In genomic region chr7:106660862-106661720, GRCh38 we compare ENCODE assay signal across 8 cellular contexts. TPM values are rescaled to one million over a fixed set of nuclear protein-coding genes. Genes with fewer than 3 reads are reported as not detected.
DNase-seq lines count a peak whose midpoint lies in the region; ATAC-seq and TF ChIP-seq lines count a peak whose summit lies in the region.

Gene CCDC71L (minus strand): TSS chr7:106661158. CDS start chr7:106660896, 262 bp downstream.

- peak; percentile 96 for DNase-seq in AG20443 (ENCODE audit: low spot score)
- DNase-seq in NCI-H524 (lab: John Stamatoyannopoulos, UW): peak; percentile 89
- DNase-seq in activated CD4-positive, alpha-beta T cell treated with anti-CD3 and anti-CD28 coated beads for 4 hours: peak; percentile 94
- DNase-seq in colonic mucosa: peak; percentile 96
- peak; percentile 97 for DNase-seq in left kidney (ENCODE audit: low read depth, low spot score)
- DNase-seq in stimulated activated CD4-positive, alpha-beta T cell treated with anti-CD3 and anti-CD28 coated beads, Interleukin-2, amount 100 ng/mL, for 24 hours: peak; percentile 93

- no peaks in the 10 kb centered on the region for H3K36me3 ChIP-seq in colonic mucosa

- H3K27me3 ChIP-seq in colonic mucosa: no peaks in the 10 kb centered on the region

- no peak for TF ChIP-seq CTCF in colonic mucosa (IDR thresholded peaks at IDR 0.05)

- H3K9ac ChIP-seq in colonic mucosa (ENCODE audit: low read depth in 2 of 2, low read length in 2 of 2): peak within 1 kb of the TSS; percentile 80 to 99

- peak; percentile 74 for ATAC-seq in HG03439 (IDR thresholded peaks at IDR 0.05; ENCODE audit: unreplicated experiment)

- intact Hi-C loops in colonic mucosa (cut with DNase I): loop anchor here (2.0 to 5.0 kb wide), 2 partner anchors 76 to 118 kb away; no protein-coding TSS in a partner anchor

- peak within 1 kb of the TSS; percentile 92 for H3K27ac ChIP-seq in colonic mucosa

- no peaks in the 10 kb centered on the region for H3K4me1 ChIP-seq in colonic mucosa

- H3K9me3 ChIP-seq in colonic mucosa: no peaks in the 10 kb centered on the region

- peak; percentile 68 for TF ChIP-seq POLR2A in GM19193 (IDR thresholded peaks at IDR 0.05; ENCODE audit: extremely low read depth, insufficient read depth, insufficient read length)

- H3K4me3 ChIP-seq in colonic mucosa: peak within 1 kb of the TSS; percentile 87

RNA-seq across cellular contexts. Expression of gene CCDC71L, which starts in this region (rescaled TPM):
- total RNA-seq in colonic mucosa: 10 to 100 TPM; 21.3 to 21.6 TPM

Comparison
In these comparisons a context has a peak if more than half of its experiments do, and no peak if none do; other contexts are left out.
1. Peak in every context shown above with its lines: DNase-seq, ATAC-seq, H3K4me3 ChIP-seq and H3K27ac ChIP-seq.